Comparison of ENCODE assay signal across 1 cellular context in the genomic region with DNA sequence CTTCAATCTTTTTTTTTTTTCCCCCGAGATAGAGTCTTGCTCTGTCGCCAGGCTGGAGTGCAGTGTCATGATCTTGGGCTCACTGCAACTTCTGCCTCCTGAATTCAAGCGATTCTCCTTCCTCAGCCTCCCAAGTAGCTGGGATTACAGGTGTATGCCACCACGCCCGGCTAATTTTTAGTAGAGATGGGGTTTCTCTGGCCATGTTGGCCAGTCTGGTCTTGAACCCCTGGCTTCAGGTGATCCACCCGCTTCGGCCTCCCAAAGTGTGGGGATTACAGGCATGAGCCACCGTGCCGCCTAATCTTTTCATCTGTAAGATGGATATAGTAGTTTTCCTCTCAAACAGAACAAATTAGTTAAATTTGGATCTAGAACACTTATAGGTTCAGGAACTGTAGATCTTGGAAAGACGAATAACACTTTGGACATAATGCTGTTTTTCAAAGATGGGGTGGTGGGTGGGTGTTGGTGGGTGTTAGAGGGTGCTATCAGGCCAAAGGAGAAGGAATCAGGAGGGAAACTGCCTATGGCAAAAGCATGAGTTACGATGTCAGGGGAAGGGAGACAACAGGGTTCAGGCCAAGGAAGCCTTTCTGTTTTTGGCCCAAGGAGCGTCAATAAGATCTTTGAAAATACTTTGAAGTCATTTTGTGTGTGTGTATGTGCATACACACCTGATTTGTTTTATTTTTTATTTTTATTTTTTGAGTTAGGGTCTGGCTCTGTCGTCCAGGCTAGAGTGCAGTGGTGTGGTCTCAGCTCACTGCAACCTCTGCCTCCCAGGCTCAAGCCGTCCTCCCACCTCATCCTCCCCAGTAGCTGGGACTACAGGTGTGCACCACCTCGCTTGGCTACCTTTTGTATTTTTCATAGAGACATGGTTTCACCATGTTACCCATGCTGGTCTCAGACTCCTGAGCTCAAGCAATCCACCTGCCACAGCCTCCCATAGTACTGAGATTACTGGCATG.
A peak's percentile ranks its signal among the peaks of the same experiment; 100 is the strongest.
TF ChIP-seq lines count a peak whose summit lies in the region.

No MANE protein-coding gene starts in this region.

TF ChIP-seq in GM12878, 131 proteins besides CTCF, POLR2A, EP300 and RAD21:
- no peak for TF ChIP-seq SMARCA5 (IDR thresholded peaks at IDR 0.05)
- peak; percentile 59; the same call in 1 of the 2 replicates for TF ChIP-seq POLR2AphosphoS5 (IDR thresholded peaks at IDR 0.05; ENCODE audit: low read length)
- TF ChIP-seq SMAD5 (IDR thresholded peaks at IDR 0.05; ENCODE audit: low read depth) = 0 out of 2 replicates have a peak, but pooled peaks have one; percentile 17
